ENCODE assay signal across 11 cellular contexts in the genomic region with DNA sequence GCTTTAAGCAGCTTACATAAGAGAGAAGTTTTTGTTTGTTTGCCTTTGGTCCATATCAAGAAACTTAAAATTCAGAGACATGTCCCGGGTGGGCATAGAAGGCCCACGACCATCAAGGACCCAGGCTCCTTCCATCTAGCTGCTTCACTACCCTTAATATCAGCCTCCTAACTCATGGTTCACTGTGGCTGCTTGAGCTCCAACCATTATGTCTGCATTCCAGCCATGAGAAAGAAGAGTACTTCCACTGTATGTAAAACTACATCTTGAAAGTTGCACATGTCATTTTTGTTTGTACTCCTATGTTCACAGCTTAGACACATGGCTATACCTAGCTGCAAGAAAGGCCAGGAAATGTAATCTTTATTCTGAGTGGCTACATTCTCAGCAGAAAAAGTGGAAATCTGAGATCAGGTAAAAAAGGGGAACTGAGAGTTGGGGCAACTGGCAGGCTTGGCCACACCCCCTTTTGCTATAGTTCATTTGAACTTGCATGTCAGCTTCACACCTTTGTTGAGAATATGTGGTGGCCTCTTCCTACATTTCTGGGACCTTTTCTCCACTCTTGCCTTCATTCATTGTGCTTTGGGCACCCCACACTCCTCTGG.
DNase-seq lines count a peak whose midpoint lies in the region; ATAC-seq lines count a peak whose summit lies in the region.
"Had no signal": no experiment of that assay in that cellular context is flagged by ENCODE, and none has a peak within 500 bp of the region (broad histone marks: within the 10 kb centered on the region; RNA-seq: fewer than 3 reads in every experiment).

No MANE protein-coding gene starts in this region.

- H3K4me3 Mint-ChIP-seq in T-helper 2 cell treated with Interferon-gamma antibody and Interleukin-4, amounts not matched to agents 5 μg/mL and 100 μg/mL, for 36 hours = no peak overlapping the region

- no peak overlapping the region for H3K4me3 ChIP-seq in BLaER1 treated with 17β-estradiol and CSF1 and Interleukin-3, amounts not matched to agents 10 nM and 100 nM
- H3K4me3 ChIP-seq: MG63, SJCRH30, tibial nerve had no signal

- H3K27me3 Mint-ChIP-seq in T-helper 2 cell treated with Interferon-gamma antibody and Interleukin-4, amounts not matched to agents 5 μg/mL and 100 μg/mL, for 36 hours (ENCODE audit: low read depth) = peaks cover 6% of the 10 kb centered on the region

- H3K4me1 Mint-ChIP-seq in T-helper 2 cell treated with Interferon-gamma antibody and Interleukin-4, amounts not matched to agents 5 μg/mL and 100 μg/mL, for 36 hours (ENCODE audit: low read depth) = no peaks in the 10 kb centered on the region

- H3K27me3 ChIP-seq in BLaER1 treated with 17β-estradiol and CSF1 and Interleukin-3, amounts not matched to agents 10 nM and 100 nM = no peaks in the 10 kb centered on the region
- H3K27me3 ChIP-seq: MG63, tibial nerve had no signal

- peak; percentile 88 for ATAC-seq in GM19328 (IDR thresholded peaks at IDR 0.05; ENCODE audit: unreplicated experiment)
- peak; percentile 94 for ATAC-seq in HG02885 (IDR thresholded peaks at IDR 0.05; ENCODE audit: poor library complexity, unreplicated experiment)

- no peaks in the 10 kb centered on the region for H4K20me1 ChIP-seq in BLaER1 treated with 17β-estradiol and CSF1 and Interleukin-3, amounts not matched to agents 10 nM and 100 nM

- H3K9ac ChIP-seq in BLaER1 treated with 17β-estradiol and CSF1 and Interleukin-3, amounts not matched to agents 10 nM and 100 nM = no peak overlapping the region

- H3K36me3 Mint-ChIP-seq in T-helper 2 cell treated with Interferon-gamma antibody and Interleukin-4, amounts not matched to agents 5 μg/mL and 100 μg/mL, for 36 hours (ENCODE audit: low read depth) = no peaks in the 10 kb centered on the region

- peak overlapping the region; percentile 8 to 85 (median 59); a peak in 19 of 22 replicates for H3K4me2 ChIP-seq in BLaER1 treated with 17β-estradiol and CSF1 and Interleukin-3, amounts not matched to agents 10 nM and 100 nM

- peak overlapping the region in 3 of 11 experiments; percentile 15 to 36 (median 35); a peak in 4 of 22 replicates for H3K27ac ChIP-seq in BLaER1 treated with 17β-estradiol and CSF1 and Interleukin-3, amounts not matched to agents 10 nM and 100 nM
- H3K27ac ChIP-seq: SJCRH30, tibial nerve had no signal

- no peaks in the 10 kb centered on the region for H3K36me3 ChIP-seq in BLaER1 treated with 17β-estradiol and CSF1 and Interleukin-3, amounts not matched to agents 10 nM and 100 nM
- H3K36me3 ChIP-seq: MG63, SJCRH30, tibial nerve had no signal

- peaks cover 0 to 5% (median 0%) of the 10 kb centered on the region in 11 experiments; a peak in 5 of 22 replicates for H3K9me3 ChIP-seq in BLaER1 treated with 17β-estradiol and CSF1 and Interleukin-3, amounts not matched to agents 10 nM and 100 nM (replicated peaks in 1 of 11)
- H3K9me3 ChIP-seq: MG63, SJCRH30 had no signal

- no peaks in the 10 kb centered on the region for H3K9me3 Mint-ChIP-seq in T-helper 2 cell treated with Interferon-gamma antibody and Interleukin-4, amounts not matched to agents 5 μg/mL and 100 μg/mL, for 36 hours

- DNase-seq in MV-4-11 (lab: John Stamatoyannopoulos, UW) = peak; percentile 72
- no peak for DNase-seq in middle frontal gyrus (ENCODE audit: extremely low spot score, low spot score)
- no peak for DNase-seq in LoVo (ENCODE audit: low spot score)
- DNase-seq in NCI-H146 treated with DMSO at 0.1 percent for 48 hours (lab: John Stamatoyannopoulos, UW; ENCODE audit: unreplicated experiment) = no peak
- no peak for DNase-seq in T-helper 2 cell treated with Interferon-gamma antibody and Interleukin-4, amounts not matched to agents 5 μg/mL and 100 μg/mL, for 36 hours (ENCODE audit: low spot score)
- DNase-seq: MG63, SJCRH30 had no signal

- peaks cover 44 to 100% (median 94%) of the 10 kb centered on the region in 10 experiments for H3K4me1 ChIP-seq in BLaER1 treated with 17β-estradiol and CSF1 and Interleukin-3, amounts not matched to agents 10 nM and 100 nM
- H3K4me1 ChIP-seq: SJCRH30, tibial nerve had no signal

- H3K27ac Mint-ChIP-seq in T-helper 2 cell treated with Interferon-gamma antibody and Interleukin-4, amounts not matched to agents 5 μg/mL and 100 μg/mL, for 36 hours = no peak overlapping the region
